ENCODE assay signal across 10 cellular contexts in genomic region chr20:36744243-36744642, GRCh38. TPM values are rescaled to one million over a fixed set of nuclear protein-coding genes. Genes with fewer than 3 reads are reported as not detected.
DNase-seq lines count a peak whose midpoint lies in the region; ATAC-seq and TF ChIP-seq lines count a peak whose summit lies in the region.
"Had no signal": no experiment of that assay in that cellular context is flagged by ENCODE, and none has a peak within 500 bp of the region (broad histone marks: within the 10 kb centered on the region; RNA-seq: fewer than 3 reads in every experiment).

No MANE protein-coding gene starts in this region.

- H3K4me1 ChIP-seq in esophagus muscularis mucosa (peaks cover 13 to 24% (median 20%) of the 10 kb centered on the region in 4 donors), gastrocnemius medialis (peaks cover 18 to 32% of the 10 kb centered on the region in 2 donors)

- DNase-seq in activated CD4-positive, alpha-beta T cell treated with anti-CD3 and anti-CD28 coated beads for 36 hours = no peak
- no peak for DNase-seq in activated CD4-positive, alpha-beta T cell treated with anti-CD3 and anti-CD28 coated beads, Interleukin-2, amount 50 U/mL, for 4 hours
- DNase-seq in T-helper 17 cell (no peak), esophagus muscularis mucosa (ENCODE audit: extremely low spot score) (no peak), gastrocnemius medialis (no peak), NCI-H2171 treated with DMSO at 0.1 percent for 48 hours (lab: John Stamatoyannopoulos, UW) (no peak)
- no peak for DNase-seq in activated CD8-positive, alpha-beta memory T cell treated with anti-CD3 and anti-CD28 coated beads, Interleukin-2, amount 50 U/mL, for 4 hours
- DNase-seq: stimulated activated CD4-positive, alpha-beta T cell treated with anti-CD3 and anti-CD28 coated beads, Interleukin-2, amount 100 ng/mL, for 48 hours had no signal

- no peak for ATAC-seq in activated CD4-positive, alpha-beta T cell treated with anti-CD3 and anti-CD28 coated beads for 36 hours
- ATAC-seq in T-helper 17 cell (no peak), gastrocnemius medialis (no peak), HG02840 (IDR thresholded peaks at IDR 0.05; ENCODE audit: low FRiP score, unreplicated experiment) (no peak)
- ATAC-seq: esophagus mucosa had no signal

- no peaks in the 10 kb centered on the region for H3K27me3 Mint-ChIP-seq in activated CD4-positive, alpha-beta T cell treated with anti-CD3 and anti-CD28 coated beads for 36 hours
- no peaks in the 10 kb centered on the region for H3K27me3 Mint-ChIP-seq in T-helper 17 cell

- POLR2A ChIA-PET in activated CD4-positive, alpha-beta T cell treated with anti-CD3 and anti-CD28 coated beads for 36 hours (lab: Charles Lee) = no interaction called here

- H3K27me3 ChIP-seq in esophagus muscularis mucosa (peaks cover 0 to 3% (median 0%) of the 10 kb centered on the region in 4 donors), gastrocnemius medialis (no peaks in the 10 kb centered on the region)

- no peaks in the 10 kb centered on the region for H3K9me3 ChIP-seq in T-helper 17 cell (ENCODE audit: control insufficient read depth, low read length, poor library complexity, severe bottlenecking)
- no peaks in the 10 kb centered on the region for H3K9me3 ChIP-seq in esophagus muscularis mucosa
- no peaks in the 10 kb centered on the region for H3K9me3 ChIP-seq in gastrocnemius medialis

- H3K4me3 ChIP-seq in esophagus muscularis mucosa = no peak overlapping the region
- H3K4me3 ChIP-seq in gastrocnemius medialis = peak overlapping the region; percentile 76 to 94 (median 84)

- 72% methylated on average over 4 of the region's 4 CpGs for WGBS in esophagus muscularis mucosa

- no peaks in the 10 kb centered on the region for H3K9me3 Mint-ChIP-seq in activated CD4-positive, alpha-beta T cell treated with anti-CD3 and anti-CD28 coated beads for 36 hours (ENCODE audit: low read depth)

- H3K36me3 ChIP-seq in esophagus muscularis mucosa (no peaks in the 10 kb centered on the region), gastrocnemius medialis (no peaks in the 10 kb centered on the region)

- CTCF ChIA-PET in activated CD4-positive, alpha-beta T cell treated with anti-CD3 and anti-CD28 coated beads for 36 hours (lab: Charles Lee) = interaction anchor here (0.7 to 2.7 kb wide), 8 partner anchors 11 to 279 kb away, joined by 3 to 14 read pairs (median 4); partner anchors contain the start of gene DSN1

- peak overlapping the region in 3 of 4 donors; percentile 68 to 83 (median 73) for H3K27ac ChIP-seq in esophagus muscularis mucosa (replicated peaks in 1 of 4)
- peak overlapping the region; percentile 88 to 95 (median 92) for H3K27ac ChIP-seq in gastrocnemius medialis

- in situ Hi-C loops in gastrocnemius medialis (cut with MboI; ENCODE audit: low sequenced_read_pairs in 4 of 4) = no loop called here

- H3K36me3 Mint-ChIP-seq in activated CD4-positive, alpha-beta T cell treated with anti-CD3 and anti-CD28 coated beads for 36 hours (ENCODE audit: low read depth) = no peaks in the 10 kb centered on the region
- no peaks in the 10 kb centered on the region for H3K36me3 Mint-ChIP-seq in T-helper 17 cell (ENCODE audit: low read depth)

- H3K4me1 Mint-ChIP-seq in activated CD4-positive, alpha-beta T cell treated with anti-CD3 and anti-CD28 coated beads for 36 hours = peaks cover 20% of the 10 kb centered on the region
- H3K4me1 Mint-ChIP-seq in T-helper 17 cell = peaks cover 21% of the 10 kb centered on the region

- TF ChIP-seq EP300 in esophagus muscularis mucosa (IDR thresholded peaks at IDR 0.05) = no peak

- intact Hi-C loops in activated CD4-positive, alpha-beta T cell treated with anti-CD3 and anti-CD28 coated beads for 36 hours (cut with DNase I, micrococcal nuclease) = loop anchor here in 1 of 2 experiments (10.0 kb wide), 1 partner anchor 789 kb away; the partner anchor contains the start of gene SCAND1
- intact Hi-C loops in esophagus muscularis mucosa (cut with DNase I) = loop anchor here (10.0 kb wide), 1 partner anchor 121 kb away; a partner anchor contains a TSS
- intact Hi-C loops in gastrocnemius medialis (cut with DNase I; ENCODE audit: low total_unique reads) = loop anchor here (10.0 kb wide), 1 partner anchor 279 kb away; no protein-coding TSS in a partner anchor

- TF ChIP-seq POLR2A in esophagus muscularis mucosa (IDR thresholded peaks at IDR 0.05; ENCODE audit: low read depth) (no peak), gastrocnemius medialis (IDR thresholded peaks at IDR 0.05) (no peak)

- H3K27ac Mint-ChIP-seq in activated CD4-positive, alpha-beta T cell treated with anti-CD3 and anti-CD28 coated beads for 36 hours = peak overlapping the region; percentile 2
- peak overlapping the region; percentile 84 for H3K27ac Mint-ChIP-seq in T-helper 17 cell

- TF ChIP-seq CTCF in esophagus muscularis mucosa (IDR thresholded peaks at IDR 0.05) (no peak), gastrocnemius medialis (IDR thresholded peaks at IDR 0.05 in 4 of 5, conservative IDR thresholded peaks at IDR 0.05 in 1 of 5) (no peak)

- peak overlapping the region; percentile 81 for H3K4me3 Mint-ChIP-seq in activated CD4-positive, alpha-beta T cell treated with anti-CD3 and anti-CD28 coated beads for 36 hours
- H3K4me3 Mint-ChIP-seq in T-helper 17 cell = peak overlapping the region; percentile 94

RNA-seq across cellular contexts. Expression of gene NDRG3, which starts 1.6 kb away (rescaled TPM):
- 10 to 100 TPM; 24.8 to 27.5 TPM for total RNA-seq in activated CD4-positive, alpha-beta T cell treated with anti-CD3 and anti-CD28 coated beads for 36 hours
- 10 to 100 TPM; 25.5 to 26.0 TPM for total RNA-seq in T-helper 17 cell
- 10 to 100 TPM; 17.1 to 22.8 (median 22.3) TPM for total RNA-seq in esophagus muscularis mucosa
- 10 to 100 TPM in 3 of 4 donors, 1 to 10 TPM in 1; 6.7 to 24.9 (median 13.2) TPM for total RNA-seq in gastrocnemius medialis

RNA-seq across cellular contexts. Expression of gene DSN1, which starts 29.3 kb away (rescaled TPM):
- total RNA-seq in activated CD4-positive, alpha-beta T cell treated with anti-CD3 and anti-CD28 coated beads for 36 hours = 10 to 100 TPM; 20.4 to 20.7 TPM
- total RNA-seq in T-helper 17 cell (1 to 10 TPM; 9.0 to 9.7 TPM), esophagus muscularis mucosa (1 to 10 TPM; 5.1 to 7.5 (median 6.3) TPM), gastrocnemius medialis (1 to 10 TPM; 3.2 to 6.3 (median 5.2) TPM)

Comparison
In these comparisons a context has a peak if more than half of its experiments do, and no peak if none do; other contexts are left out.
1. H3K4me3 ChIP-seq: peak in gastrocnemius medialis (4 of 4); none in esophagus muscularis mucosa (0 of 4).